Comparison of ENCODE assay signal across 1 cellular context in genomic region chr5:168702511-168702910, GRCh38.
TF ChIP-seq lines count a peak whose summit lies in the region.

No MANE protein-coding gene starts in this region.

TF ChIP-seq in HEK293, 187 proteins besides CTCF, POLR2A, EP300 and RAD21 (continued from another document):
- TF ChIP-seq ZNF513 (tag by site-specific recombination; IDR thresholded peaks at IDR 0.05): peak; percentile 93
